Comparison of ENCODE assay signal across 20 cellular contexts in the genomic region with DNA sequence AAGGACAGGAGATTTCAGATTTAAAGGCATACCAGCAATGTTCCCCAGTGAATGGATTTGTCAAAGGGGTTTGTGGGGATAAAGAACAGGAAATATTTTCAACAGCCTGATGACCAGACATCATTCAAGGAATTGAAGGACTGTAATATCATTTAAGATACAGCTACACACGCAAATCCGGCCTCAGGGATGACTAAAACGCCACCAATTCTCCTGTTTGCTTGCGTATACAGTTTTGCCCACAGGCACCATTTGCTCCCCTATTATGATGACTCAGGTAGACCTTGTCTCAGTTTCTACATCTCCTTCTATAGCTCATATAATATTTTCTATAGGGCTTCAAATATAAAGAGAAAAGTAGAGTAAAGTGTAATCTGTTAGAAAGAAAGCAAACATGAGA. TPM values are rescaled to one million over a fixed set of nuclear protein-coding genes. Genes with fewer than 3 reads are reported as not detected.
A peak's percentile ranks its signal among the peaks of the same experiment; 100 is the strongest.
DNase-seq lines count a peak whose midpoint lies in the region; ATAC-seq and TF ChIP-seq lines count a peak whose summit lies in the region.
"Had no signal": no experiment of that assay in that cellular context is flagged by ENCODE, and none has a peak within 500 bp of the region (broad histone marks: within the 10 kb centered on the region; RNA-seq: fewer than 3 reads in every experiment).

No MANE protein-coding gene starts in this region.

- no peak overlapping the region for H3K27ac Mint-ChIP-seq in MCF 10A (ENCODE audit: low read depth, unreplicated experiment)
- H3K27ac Mint-ChIP-seq: CD8-positive, alpha-beta T cell had no signal

- intact Hi-C loops in MCF 10A (cut with micrococcal nuclease): no loop called here
- intact Hi-C loops in mammary epithelial cell (cut with micrococcal nuclease): no loop called here
- intact Hi-C loops in PC-3 (cut with micrococcal nuclease): no loop called here
- intact Hi-C loops in gastrocnemius medialis (cut with DNase I; ENCODE audit: low total_unique reads): no loop called here

- no peaks in the 10 kb centered on the region for H4K20me1 ChIP-seq in mammary epithelial cell (ENCODE audit: insufficient read depth, low read length)
- no peaks in the 10 kb centered on the region for H4K20me1 ChIP-seq in PC-3 (ENCODE audit: low read length)
- H4K20me1 ChIP-seq: BLaER1 had no signal

- no peaks in the 10 kb centered on the region for H3F3A ChIP-seq in PC-3 (ENCODE audit: low read length, unreplicated experiment)

- no peaks in the 10 kb centered on the region for H3K9me3 Mint-ChIP-seq in MCF 10A (ENCODE audit: unreplicated experiment)
- H3K9me3 Mint-ChIP-seq: CD8-positive, alpha-beta T cell had no signal

- H3K4me2 ChIP-seq in mammary epithelial cell (ENCODE audit: insufficient read depth, low read depth, low read length): no peak overlapping the region
- no peak overlapping the region; the same call in 1 of the 2 replicates for H3K4me2 ChIP-seq in PC-3 (ENCODE audit: low read length)
- H3K4me2 ChIP-seq: BLaER1 had no signal

- ATAC-seq in PC-3 (peak; percentile 93), gastrocnemius medialis (no peak)
- ATAC-seq: CD8-positive, alpha-beta T cell had no signal

- H2AFZ ChIP-seq in mammary epithelial cell (ENCODE audit: low read depth, low read length) (no peak overlapping the region), PC-3 (ENCODE audit: low read length) (no peak overlapping the region)

- H3K4me3 Mint-ChIP-seq in MCF 10A (ENCODE audit: unreplicated experiment): no peak overlapping the region
- H3K4me3 Mint-ChIP-seq: CD8-positive, alpha-beta T cell had no signal

- no peak for TF ChIP-seq POLR2A in gastrocnemius medialis (IDR thresholded peaks at IDR 0.05)

- H3K36me3 Mint-ChIP-seq in MCF 10A (ENCODE audit: insufficient read depth, unreplicated experiment): no peaks in the 10 kb centered on the region
- H3K36me3 Mint-ChIP-seq: CD8-positive, alpha-beta T cell had no signal

- H3K9me3 ChIP-seq in mammary epithelial cell (replicated peaks; ENCODE audit: insufficient read depth, low read length): no peaks in the 10 kb centered on the region
- H3K9me3 ChIP-seq in PC-3 (ENCODE audit: low read length): no peaks in the 10 kb centered on the region
- H3K9me3 ChIP-seq in gastrocnemius medialis: no peaks in the 10 kb centered on the region
- H3K9me3 ChIP-seq: BLaER1 had no signal

- H3K27ac ChIP-seq in mammary epithelial cell (ENCODE audit: insufficient read depth, low read depth, low read length) (no peak overlapping the region), PC-3 (ENCODE audit: low read length) (peak overlapping the region; percentile 99), gastrocnemius medialis (peak overlapping the region; percentile 32 to 65 (median 48))
- H3K27ac ChIP-seq: BLaER1, RWPE1 had no signal

- TF ChIP-seq CTCF in MCF 10A (IDR thresholded peaks at IDR 0.05; ENCODE audit: unreplicated experiment): no peak
- TF ChIP-seq CTCF in mammary epithelial cell (conservative IDR thresholded peaks at IDR 0.05 in 1 of 2, IDR thresholded peaks at IDR 0.05 in 1 of 2; ENCODE audit: extremely low read depth in 1 of 2, insufficient read depth in 1 of 2, low read depth in 1 of 2, low read length in 2 of 2): no peak
- TF ChIP-seq CTCF in PC-3 (conservative IDR thresholded peaks at IDR 0.05; ENCODE audit: low read depth, low read length): no peak
- no peak for TF ChIP-seq CTCF in gastrocnemius medialis (IDR thresholded peaks at IDR 0.05 in 4 of 5, conservative IDR thresholded peaks at IDR 0.05 in 1 of 5)

- no peaks in the 10 kb centered on the region for H3K27me3 Mint-ChIP-seq in MCF 10A (ENCODE audit: insufficient read depth, unreplicated experiment)

- 100% methylated on average over 4 of the region's 4 CpGs for WGBS in mammary epithelial cell (ENCODE audit: low coverage, missing lambda C conversion rate)

- H3K4me1 Mint-ChIP-seq in MCF 10A (ENCODE audit: insufficient read depth, unreplicated experiment): no peaks in the 10 kb centered on the region

- H3K79me2 ChIP-seq in mammary epithelial cell (ENCODE audit: insufficient read depth, low read length) (no peaks in the 10 kb centered on the region), PC-3 (ENCODE audit: low read length) (no peaks in the 10 kb centered on the region)

- no peaks in the 10 kb centered on the region for H3K36me3 ChIP-seq in mammary epithelial cell (ENCODE audit: insufficient read depth, low read length)
- H3K36me3 ChIP-seq in PC-3 (ENCODE audit: low read depth, low read length): no peaks in the 10 kb centered on the region
- no peaks in the 10 kb centered on the region for H3K36me3 ChIP-seq in gastrocnemius medialis
- H3K36me3 ChIP-seq: BLaER1 had no signal

- H3K27me3 ChIP-seq in mammary epithelial cell (ENCODE audit: insufficient read depth, low read length): no peaks in the 10 kb centered on the region
- no peaks in the 10 kb centered on the region for H3K27me3 ChIP-seq in PC-3 (ENCODE audit: low read length)
- no peaks in the 10 kb centered on the region for H3K27me3 ChIP-seq in gastrocnemius medialis
- H3K27me3 ChIP-seq: BLaER1 had no signal

- H3K4me1 ChIP-seq in mammary epithelial cell (ENCODE audit: insufficient read depth, low read length): no peaks in the 10 kb centered on the region
- peaks cover 20% of the 10 kb centered on the region for H3K4me1 ChIP-seq in PC-3 (ENCODE audit: insufficient read depth, low read length)
- H3K4me1 ChIP-seq in gastrocnemius medialis: no peaks in the 10 kb centered on the region
- H3K4me1 ChIP-seq: BLaER1 had no signal

- dilution Hi-C loops in mammary epithelial cell (cut with HindIII; ENCODE audit: low sequenced_read_pairs): no loop called here

- DNase-seq in MCF 10A (ENCODE audit: unreplicated experiment) (peak; percentile 66), mammary epithelial cell (no peak), PC-3 (peak; percentile 78), dermis blood vessel endothelial cell (peak; percentile 59), gastrocnemius medialis (no peak), NOMO-1 treated with DMSO at 0.1 percent for 48 hours (lab: John Stamatoyannopoulos, UW; ENCODE audit: unreplicated experiment) (no peak), GM03348 (ENCODE audit: low spot score) (no peak)
- DNase-seq in activated CD8-positive, alpha-beta memory T cell treated with anti-CD3 and anti-CD28 coated beads, Interleukin-2, amount 50 U/mL, for 48 hours: no peak
- DNase-seq: 8988T; CD8-positive, alpha-beta T cell; DMS79; GDM1; Karpas-422; NCI-H1105 treated with DMSO at 0.1 percent for 48 hours; NCI-H187; NCI-H446; NCI-H69 had no signal

- CTCF ChIA-PET in MCF 10A (lab: Yijun Ruan, JAX) (interaction anchor here (0.6 to 1.0 kb wide), 4 partner anchors 62 to 992 kb away, joined by 3 read pairs; no protein-coding TSS in a partner anchor), mammary epithelial cell (lab: Charles Lee; ENCODE audit: low non-redundant PET) (no interaction called here), PC-3 (lab: Charles Lee) (interaction anchor here (0.5 to 0.6 kb wide), 3 partner anchors 23 to 66 kb away, joined by 3 to 5 read pairs (median 3); no protein-coding TSS in a partner anchor)

- in situ Hi-C loops in mammary epithelial cell (cut with MboI; ENCODE audit: low sequenced_read_pairs in 2 of 2): no loop called here
- in situ Hi-C loops in gastrocnemius medialis (cut with MboI; ENCODE audit: low sequenced_read_pairs in 4 of 4): no loop called here

- H3K4me3 ChIP-seq in mammary epithelial cell (replicated peaks in 1 of 3; ENCODE audit: insufficient read depth in 1 of 3, low read depth in 2 of 3, low read length in 3 of 3): no peak overlapping the region
- H3K4me3 ChIP-seq in PC-3 (ENCODE audit: low read length): no peak overlapping the region
- H3K4me3 ChIP-seq in gastrocnemius medialis: no peak overlapping the region
- H3K4me3 ChIP-seq: BLaER1 had no signal

- POLR2A ChIA-PET in MCF 10A (lab: Yijun Ruan, JAX): no interaction called here
- POLR2A ChIA-PET in PC-3 (lab: Charles Lee; ENCODE audit: unreplicated experiment): no interaction called here

- BruUV-seq in MCF 10A (replicated peaks; lab: Mats Ljungman, UMichigan) (no TSS peak), mammary epithelial cell (replicated peaks; lab: Mats Ljungman, UMichigan) (no TSS peak), PC-3 (replicated peaks; lab: Mats Ljungman, UMichigan) (no TSS peak)

- H3K9ac ChIP-seq in mammary epithelial cell (ENCODE audit: insufficient read depth, low read length) (no peak overlapping the region), PC-3 (ENCODE audit: low read length) (peak overlapping the region; percentile 88)
- H3K9ac ChIP-seq: BLaER1 had no signal

- H3K9me2 ChIP-seq in PC-3 (replicated peaks; ENCODE audit: low read length): no peaks in the 10 kb centered on the region

RNA-seq across cellular contexts. Expression of gene ITGA1, which starts 29.7 kb away (rescaled TPM):
- 5.3 and 7.7 TPM in 2 replicates for total RNA-seq in MCF 10A (2022)
- 10 to 100 TPM in 1 of 2 donors, 1 to 10 TPM in 1; 2.7 to 14.6 TPM for total RNA-seq in mammary epithelial cell
- 3.9 TPM for polyA plus RNA-seq in mammary epithelial cell
- 3.5 TPM for polyA minus RNA-seq in mammary epithelial cell
- 3.4 and 4.7 TPM in 2 replicates for total RNA-seq in PC-3 (2014; rRNA removed)
- 75.4 and 81.2 TPM in 2 replicates for total RNA-seq in dermis blood vessel endothelial cell
- total RNA-seq in gastrocnemius medialis: 10 to 100 TPM in 2 of 4 donors, 1 to 10 TPM in 2; 5.7 to 20.4 (median 12.4) TPM
- total RNA-seq: OCI-LY7 had no signal

RNA-seq across cellular contexts. Expression of gene PELO, which starts 29.7 kb away (rescaled TPM):
- total RNA-seq in MCF 10A (2022) (22.5 and 23.1 TPM in 2 replicates), mammary epithelial cell (10 to 100 TPM; 20.5 to 24.4 TPM), PC-3 (2014; rRNA removed) (33.6 and 45.3 TPM in 2 replicates), dermis blood vessel endothelial cell (22.8 and 24.0 TPM in 2 replicates), gastrocnemius medialis (10 to 100 TPM; 13.8 to 28.5 (median 18.5) TPM)
- polyA plus RNA-seq in mammary epithelial cell: 21.1 TPM
- polyA minus RNA-seq in mammary epithelial cell: 25.4 TPM

Comparison
In these comparisons a context has a peak if more than half of its experiments do, and no peak if none do; other contexts are left out.
1. DNase-seq: peak in MCF 10A (single experiment), PC-3 (single experiment) and dermis blood vessel endothelial cell (single experiment); none in mammary epithelial cell (single experiment), gastrocnemius medialis (0 of 2), activated CD8-positive, alpha-beta memory T cell treated with anti-CD3 and anti-CD28 coated beads, Interleukin-2, amount 50 U/mL, for 48 hours (single experiment), NOMO-1 treated with DMSO at 0.1 percent for 48 hours (single experiment) and GM03348 (single experiment).